ENCODE assay signal across 1 cellular context in genomic region chr2:54330226-54331094, GRCh38.
TF ChIP-seq lines count a peak whose summit lies in the region.

No MANE protein-coding gene starts in this region.

TF ChIP-seq in HepG2, 621 proteins besides CTCF, POLR2A, EP300 and RAD21 (continued from another document and continues in another):
- TF ChIP-seq SMARCC2 (IDR thresholded peaks at IDR 0.05) (no peak), TCF7 (IDR thresholded peaks at IDR 0.05; ENCODE audit: low read depth) (no peak; the same call in 1 of the 2 replicates), ARID2 (CRISPR knock-in tag; IDR thresholded peaks at IDR 0.05; ENCODE audit: borderline replicate concordance) (peak; percentile 90; the same call in 1 of the 2 replicates), ZNF605 (CRISPR knock-in tag; IDR thresholded peaks at IDR 0.05) (peak; percentile 98), THAP11 (CRISPR knock-in tag; IDR thresholded peaks at IDR 0.05) (peak; percentile 67), ZNF724P (CRISPR knock-in tag; IDR thresholded peaks at IDR 0.05; ENCODE audit: borderline replicate concordance) (peak; percentile 89; the same call in 1 of the 2 replicates), ZNF280D (CRISPR knock-in tag; IDR thresholded peaks at IDR 0.05) (peak; percentile 71), ZNF263 (CRISPR knock-in tag; IDR thresholded peaks at IDR 0.05) (peak; percentile 60; the same call in 1 of the 2 replicates), ETS1 (CRISPR knock-in tag; IDR thresholded peaks at IDR 0.05) (0 out of 2 replicates have a peak, but pooled peaks have one; percentile 67), ZNF761 (CRISPR knock-in tag; conservative IDR thresholded peaks at IDR 0.05) (0 out of 2 replicates have a peak, but pooled peaks have one; percentile 77), ZNF569 (CRISPR knock-in tag; IDR thresholded peaks at IDR 0.05; ENCODE audit: borderline replicate concordance) (peak; percentile 75; the same call in 1 of the 2 replicates), SMAD3 (CRISPR knock-in tag; IDR thresholded peaks at IDR 0.05) (no peak), MIXL1 (CRISPR knock-in tag; IDR thresholded peaks at IDR 0.05) (no peak; the same call in 1 of the 2 replicates), TGIF2 (CRISPR knock-in tag; IDR thresholded peaks at IDR 0.05) (no peak; the same call in 1 of the 2 replicates), ZNF234 (CRISPR knock-in tag; conservative IDR thresholded peaks at IDR 0.05) (no peak), NFRKB (IDR thresholded peaks at IDR 0.05) (no peak), ZNF496 (CRISPR knock-in tag; IDR thresholded peaks at IDR 0.05; ENCODE audit: insufficient replicate concordance) (no peak), RFXAP (CRISPR knock-in tag; IDR thresholded peaks at IDR 0.05; ENCODE audit: borderline replicate concordance) (no peak; the same call in 1 of the 2 replicates), NFKBIZ (CRISPR knock-in tag; IDR thresholded peaks at IDR 0.05) (peak; percentile 55; the same call in 1 of the 2 replicates), JARID2 (CRISPR knock-in tag; IDR thresholded peaks at IDR 0.05; ENCODE audit: insufficient replicate concordance) (no peak), LRRFIP1 (CRISPR knock-in tag; conservative IDR thresholded peaks at IDR 0.05) (no peak), FOXM1 (CRISPR knock-in tag; IDR thresholded peaks at IDR 0.05) (no peak), SP2 (CRISPR knock-in tag; IDR thresholded peaks at IDR 0.05) (0 out of 2 replicates have a peak, but pooled peaks have one; percentile 22), TOE1 (CRISPR knock-in tag; IDR thresholded peaks at IDR 0.05) (no peak; the same call in 1 of the 2 replicates), ZNF564 (CRISPR knock-in tag; IDR thresholded peaks at IDR 0.05) (peak; percentile 93), WIZ (CRISPR knock-in tag; IDR thresholded peaks at IDR 0.05) (peak; percentile 75; the same call in 1 of the 2 replicates), THYN1 (CRISPR knock-in tag; IDR thresholded peaks at IDR 0.05; ENCODE audit: borderline replicate concordance, low read depth) (no peak), KLF9 (CRISPR knock-in tag; IDR thresholded peaks at IDR 0.05; ENCODE audit: low read depth) (0 out of 2 replicates have a peak, but pooled peaks have one; percentile 33), NFKB2 (CRISPR knock-in tag; IDR thresholded peaks at IDR 0.05; ENCODE audit: borderline replicate concordance) (peak; percentile 98), TCF12 (IDR thresholded peaks at IDR 0.05) (no peak), TCF12 (CRISPR knock-in tag; IDR thresholded peaks at IDR 0.05) (no peak; the same call in 1 of the 2 replicates), ZBTB40 (IDR thresholded peaks at IDR 0.05) (no peak), ZBTB40 (CRISPR knock-in tag; IDR thresholded peaks at IDR 0.05) (peak; percentile 93), ARNT (IDR thresholded peaks at IDR 0.05) (no peak), ZNF343 (CRISPR knock-in tag; IDR thresholded peaks at IDR 0.05) (peak; percentile 99), GMEB1 (CRISPR knock-in tag; IDR thresholded peaks at IDR 0.05; ENCODE audit: borderline replicate concordance) (peak; percentile 68), ZNF558 (CRISPR knock-in tag; IDR thresholded peaks at IDR 0.05; ENCODE audit: borderline replicate concordance) (peak; percentile 74; the same call in 1 of the 2 replicates), TBX2 (CRISPR knock-in tag; IDR thresholded peaks at IDR 0.05; ENCODE audit: borderline replicate concordance) (peak; percentile 86), RFXANK (CRISPR knock-in tag; IDR thresholded peaks at IDR 0.05) (peak; percentile 88; the same call in 1 of the 2 replicates), ZNF782 (CRISPR knock-in tag; IDR thresholded peaks at IDR 0.05; ENCODE audit: borderline replicate concordance) (peak; percentile 99), SRSF4 (IDR thresholded peaks at IDR 0.05; ENCODE audit: low read depth, low read length, poor library complexity, severe bottlenecking) (no peak)
